Comparison of ENCODE assay signal across 8 cellular contexts in genomic region chr2:136305517-136306192, GRCh38.
DNase-seq lines count a peak whose midpoint lies in the region; ATAC-seq and TF ChIP-seq lines count a peak whose summit lies in the region.

No MANE protein-coding gene starts in this region.

- peaks cover 29% of the 10 kb centered on the region for H3K4me1 Mint-ChIP-seq in activated naive CD8-positive, alpha-beta T cell treated with anti-CD3 and anti-CD28 coated beads, Interleukin-2, amount 50 U/mL, for 24 hours

- no peaks in the 10 kb centered on the region for H3K9me3 Mint-ChIP-seq in activated naive CD8-positive, alpha-beta T cell treated with anti-CD3 and anti-CD28 coated beads, Interleukin-2, amount 50 U/mL, for 24 hours

- H3K4me3 ChIP-seq in Panc1 (ENCODE audit: low read depth in 2 of 2, low read length in 2 of 2) (no peak overlapping the region), thymus (ENCODE audit: low read length) (no peak overlapping the region)

- no peaks in the 10 kb centered on the region for H3K4me1 ChIP-seq in Panc1 (ENCODE audit: control insufficient read depth, insufficient read depth, low read length)
- H3K4me1 ChIP-seq in thymus (ENCODE audit: control insufficient read depth, insufficient read depth, low read length) = peaks cover 9% of the 10 kb centered on the region

- intact Hi-C loops in Panc1 (cut with micrococcal nuclease; ENCODE audit: unreplicated experiment) = no loop called here

- H3K36me3 Mint-ChIP-seq in activated naive CD8-positive, alpha-beta T cell treated with anti-CD3 and anti-CD28 coated beads, Interleukin-2, amount 50 U/mL, for 24 hours (ENCODE audit: low read depth) = no peaks in the 10 kb centered on the region

- in situ Hi-C loops in Panc1 (cut with HindIII; ENCODE audit: low pct_unique_long_range_greater_than_20kb, low sequenced_read_pairs) = no loop called here

- BruUV-seq in Panc1 (replicated peaks; lab: Mats Ljungman, UMichigan) = no TSS peak

- no peak for TF ChIP-seq CTCF in Panc1 (IDR thresholded peaks at IDR 0.05)

- ATAC-seq in GM18867 (IDR thresholded peaks at IDR 0.05; ENCODE audit: unreplicated experiment) (peak; percentile 96), HG02938 (IDR thresholded peaks at IDR 0.05; ENCODE audit: unreplicated experiment) (peak; percentile 98), Panc1 (no peak)
- peak; percentile 99 for ATAC-seq in activated naive CD8-positive, alpha-beta T cell treated with anti-CD3 and anti-CD28 coated beads, Interleukin-2, amount 50 U/mL, for 24 hours

- POLR2A ChIA-PET in Panc1 (lab: Charles Lee) = no interaction called here

- CTCF ChIA-PET in Panc1 (lab: Charles Lee) = interaction anchor here (0.7 kb wide), 1 partner anchor 53 kb away, joined by 4 read pairs; no protein-coding TSS in a partner anchor

- no peaks in the 10 kb centered on the region for H3K27me3 Mint-ChIP-seq in activated naive CD8-positive, alpha-beta T cell treated with anti-CD3 and anti-CD28 coated beads, Interleukin-2, amount 50 U/mL, for 24 hours

- no peak overlapping the region for H3K4me3 Mint-ChIP-seq in activated naive CD8-positive, alpha-beta T cell treated with anti-CD3 and anti-CD28 coated beads, Interleukin-2, amount 50 U/mL, for 24 hours

- H3K27me3 ChIP-seq in Panc1 (ENCODE audit: control insufficient read depth, insufficient read depth, low read length) (peaks cover 6% of the 10 kb centered on the region; the same call in 1 of the 2 replicates), thymus (ENCODE audit: control insufficient read depth, insufficient read depth) (no peaks in the 10 kb centered on the region)

- peak overlapping the region; percentile 85 for H3K27ac Mint-ChIP-seq in activated naive CD8-positive, alpha-beta T cell treated with anti-CD3 and anti-CD28 coated beads, Interleukin-2, amount 50 U/mL, for 24 hours

- H3K9me3 ChIP-seq in Panc1 (ENCODE audit: control insufficient read depth, insufficient read depth, low read depth, low read length) (no peaks in the 10 kb centered on the region), thymus (ENCODE audit: control insufficient read depth) (no peaks in the 10 kb centered on the region)

- 75% methylated on average over 7 of the region's 7 CpGs for WGBS in thymus

- DNase-seq in Panc1 (ENCODE audit: low read depth, low spot score) = peak; percentile 20
- peak; percentile 66 for DNase-seq in activated naive CD8-positive, alpha-beta T cell treated with anti-CD3 and anti-CD28 coated beads, Interleukin-2, amount 50 U/mL, for 24 hours
- DNase-seq in HK-2 (ENCODE audit: unreplicated experiment) = no peak
- no peak for DNase-seq in OCI-M1 (lab: John Stamatoyannopoulos, UW)
- no peak for DNase-seq in SIG-M5 (lab: John Stamatoyannopoulos, UW)

- H3K36me3 ChIP-seq in Panc1 (ENCODE audit: control insufficient read depth, insufficient read depth, low read length) = no peaks in the 10 kb centered on the region
- no peaks in the 10 kb centered on the region for H3K36me3 ChIP-seq in thymus (ENCODE audit: control insufficient read depth, insufficient read depth)

- H3K27ac ChIP-seq in Panc1 (ENCODE audit: low read length) = no peak overlapping the region
- H3K27ac ChIP-seq in thymus (ENCODE audit: low read depth) = peak overlapping the region; percentile 46

Comparison
In these comparisons a context has a peak if more than half of its experiments do, and no peak if none do; other contexts are left out.
1. DNase-seq: peak in Panc1 (single experiment) and activated naive CD8-positive, alpha-beta T cell treated with anti-CD3 and anti-CD28 coated beads, Interleukin-2, amount 50 U/mL, for 24 hours (single experiment); none in HK-2 (single experiment), OCI-M1 (single experiment) and SIG-M5 (single experiment).